In the genomic region with DNA sequence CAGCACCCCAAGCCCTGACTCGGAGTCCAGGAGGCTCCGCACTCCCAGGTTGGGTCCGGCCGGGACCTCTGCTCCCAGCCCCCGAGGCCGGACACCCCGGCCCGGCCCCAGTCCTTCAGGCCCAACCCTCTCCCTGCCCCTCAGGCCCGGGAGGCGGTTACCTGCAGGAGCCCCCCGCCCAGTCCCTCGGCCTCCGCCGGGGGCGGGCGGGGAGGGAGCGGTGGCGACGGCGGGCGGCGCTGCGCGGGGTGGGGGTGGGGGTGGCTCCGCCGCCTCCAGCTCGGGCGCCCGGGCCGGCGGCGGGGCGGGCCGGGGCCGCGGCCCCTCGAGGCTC, we compare ENCODE assay signal across 8 cellular contexts. TPM values are rescaled to one million over a fixed set of nuclear protein-coding genes. Genes with fewer than 3 reads are reported as not detected.
DNase-seq lines count a peak whose midpoint lies in the region; ATAC-seq and TF ChIP-seq lines count a peak whose summit lies in the region.

No MANE protein-coding gene starts in this region.

- CTCF ChIA-PET in PC-3 (lab: Charles Lee) = no interaction called here

- peaks cover 13% of the 10 kb centered on the region; the same call in 1 of the 2 replicates for H4K20me1 ChIP-seq in PC-3 (ENCODE audit: low read length)

- POLR2A ChIA-PET in PC-3 (lab: Charles Lee; ENCODE audit: unreplicated experiment) = interaction anchor here (0.6 kb wide), 1 partner anchor 843 kb away, joined by 4 read pairs; no protein-coding TSS in a partner anchor

- H3K9me3 Mint-ChIP-seq in chondrocyte (ENCODE audit: low read depth) = no peaks in the 10 kb centered on the region

- BruUV-seq in PC-3 (replicated peaks; lab: Mats Ljungman, UMichigan) = no TSS peak

- H3K9ac ChIP-seq in PC-3 (ENCODE audit: low read length) = peak overlapping the region; percentile 99

- H3K9me2 ChIP-seq in PC-3 (replicated peaks; ENCODE audit: low read length) = no peaks in the 10 kb centered on the region

- intact Hi-C loops in PC-3 (cut with micrococcal nuclease) = no loop called here
- intact Hi-C loops in tibial artery (cut with DNase I; ENCODE audit: low total_unique reads) = loop anchor here (5.0 kb wide), 1 partner anchor 188 kb away; no protein-coding TSS in a partner anchor

- H3K27me3 Mint-ChIP-seq in chondrocyte (ENCODE audit: low read depth) = no peaks in the 10 kb centered on the region

- peak overlapping the region; percentile 27 for H3K27ac Mint-ChIP-seq in chondrocyte (ENCODE audit: unreplicated experiment)

- peak overlapping the region; percentile 77 for H3K4me3 Mint-ChIP-seq in chondrocyte (ENCODE audit: unreplicated experiment)

- H3K4me1 ChIP-seq in PC-3 (ENCODE audit: insufficient read depth, low read length) (peaks cover 8% of the 10 kb centered on the region), tibial artery (peaks cover 0 to 20% (median 13%) of the 10 kb centered on the region in 4 donors)

- H3K4me2 ChIP-seq in PC-3 (ENCODE audit: low read length) = peak overlapping the region; percentile 85

- ATAC-seq in HG02763 (IDR thresholded peaks at IDR 0.05; ENCODE audit: unreplicated experiment) = peak; percentile 25
- peak; percentile 52 for ATAC-seq in PC-3

- H3F3A ChIP-seq in PC-3 (ENCODE audit: low read length, unreplicated experiment) = no peaks in the 10 kb centered on the region

- TF ChIP-seq CTCF in PC-3 (conservative IDR thresholded peaks at IDR 0.05; ENCODE audit: low read depth, low read length) (no peak), chondrocyte (IDR thresholded peaks at IDR 0.05) (no peak), tibial artery (IDR thresholded peaks at IDR 0.05) (no peak)

- H3K36me3 Mint-ChIP-seq in chondrocyte (ENCODE audit: low read depth) = no peaks in the 10 kb centered on the region

- no peaks in the 10 kb centered on the region for H3K9me3 ChIP-seq in PC-3 (ENCODE audit: low read length)
- no peaks in the 10 kb centered on the region for H3K9me3 ChIP-seq in tibial artery

- peaks cover 52% of the 10 kb centered on the region for H3K79me2 ChIP-seq in PC-3 (ENCODE audit: low read length)

- H3K4me3 ChIP-seq in PC-3 (ENCODE audit: low read length) = peak overlapping the region; percentile 75
- H3K4me3 ChIP-seq in tibial artery = peak overlapping the region; percentile 92 to 97

- H3K36me3 ChIP-seq in PC-3 (ENCODE audit: low read depth, low read length) (no peaks in the 10 kb centered on the region), tibial artery (no peaks in the 10 kb centered on the region)

- peak overlapping the region; percentile 71 for H2AFZ ChIP-seq in PC-3 (ENCODE audit: low read length)

- DNase-seq in NCI-H1417 (lab: John Stamatoyannopoulos, UW) (peak in 2 of 3 experiments; percentile 69 to 71), NCI-H1417 treated with DMSO at 0.1 percent for 48 hours (lab: John Stamatoyannopoulos, UW) (no peak), PC-3 (peak; percentile 32), chondrocyte (ENCODE audit: low spot score) (no peak), medulla oblongata (ENCODE audit: extremely low spot score) (peak; percentile 18), tibial artery (peak in 1 of 2 donors; percentile 25)
- DNase-seq in central memory CD4-positive, alpha-beta T cell = no peak

- H3K27me3 ChIP-seq in PC-3 (ENCODE audit: low read length) = no peaks in the 10 kb centered on the region
- H3K27me3 ChIP-seq in tibial artery = no peaks in the 10 kb centered on the region

- peak overlapping the region; percentile 82 for H3K27ac ChIP-seq in PC-3 (ENCODE audit: low read length)
- H3K27ac ChIP-seq in tibial artery = peak overlapping the region; percentile 77 to 86

- H3K4me1 Mint-ChIP-seq in chondrocyte (ENCODE audit: low read depth) = peaks cover 12% of the 10 kb centered on the region

RNA-seq across cellular contexts. Expression of a gene that starts 0.3 kb away (rescaled TPM):
- total RNA-seq in PC-3 (2014; rRNA removed) (36.0 and 37.0 TPM in 2 replicates), chondrocyte (27.3 to 35.1 TPM (median 31.0 TPM) in 3 replicates)

Comparison
In these comparisons a context has a peak if more than half of its experiments do, and no peak if none do; other contexts are left out.
1. DNase-seq: peak in NCI-H1417 (2 of 3), PC-3 (single experiment) and medulla oblongata (single experiment); none in NCI-H1417 treated with DMSO at 0.1 percent for 48 hours (single experiment), chondrocyte (single experiment) and central memory CD4-positive, alpha-beta T cell (single experiment).